14 cellular contexts compared by ENCODE assay signal in the genomic region with DNA sequence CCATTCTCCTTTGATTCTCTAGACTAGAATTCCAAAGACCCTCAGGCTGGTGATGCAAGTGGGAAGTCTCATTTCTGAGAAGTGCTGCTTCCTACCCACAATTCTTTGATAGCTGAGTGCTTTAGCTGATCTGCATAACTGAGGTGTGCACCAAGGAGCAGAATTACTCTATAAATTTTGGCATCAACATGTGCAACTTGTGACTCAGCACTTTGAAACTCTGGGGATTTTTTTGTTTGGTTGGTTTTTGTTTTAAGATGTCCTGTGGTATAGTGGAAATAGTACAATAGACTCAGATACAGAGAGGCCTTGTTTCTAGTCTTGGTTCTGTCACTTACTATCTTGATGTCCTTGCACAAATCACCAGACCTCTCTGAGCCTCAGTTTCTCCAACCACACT.
A peak's percentile ranks its signal among the peaks of the same experiment; 100 is the strongest.
DNase-seq lines count a peak whose midpoint lies in the region; ATAC-seq and TF ChIP-seq lines count a peak whose summit lies in the region.
"Had no signal": no experiment of that assay in that cellular context is flagged by ENCODE, and none has a peak within 500 bp of the region (broad histone marks: within the 10 kb centered on the region; RNA-seq: fewer than 3 reads in every experiment).

No MANE protein-coding gene starts in this region.

- no peaks in the 10 kb centered on the region for H3K27me3 Mint-ChIP-seq in T-helper 17 cell
- no peaks in the 10 kb centered on the region for H3K27me3 Mint-ChIP-seq in WTC11 (ENCODE audit: low read depth)
- H3K27me3 Mint-ChIP-seq: activated naive CD4-positive, alpha-beta T cell treated with anti-CD3 and anti-CD28 coated beads, Interleukin-2, amount 10 ng/mL, durations not matched to agents 7 days and 5 days; B cell; type B pancreatic cell had no signal

- no peaks in the 10 kb centered on the region for H3K36me3 Mint-ChIP-seq in T-helper 17 cell (ENCODE audit: low read depth)
- H3K36me3 Mint-ChIP-seq in WTC11: peaks cover 11% of the 10 kb centered on the region
- H3K36me3 Mint-ChIP-seq: activated naive CD4-positive, alpha-beta T cell treated with anti-CD3 and anti-CD28 coated beads, Interleukin-2, amount 10 ng/mL, durations not matched to agents 7 days and 5 days; type B pancreatic cell had no signal

- POLR2A ChIA-PET in WTC11 (lab: Charles Lee): no interaction called here

- H3K4me3 Mint-ChIP-seq in T-helper 17 cell (no peak overlapping the region), WTC11 (no peak overlapping the region)
- H3K4me3 Mint-ChIP-seq: activated naive CD4-positive, alpha-beta T cell treated with anti-CD3 and anti-CD28 coated beads, Interleukin-2, amount 10 ng/mL, durations not matched to agents 7 days and 5 days; B cell; type B pancreatic cell had no signal

- intact Hi-C loops in cardiac septum (cut with DNase I): no loop called here

- H3K4me3 ChIP-seq in epithelial cell of proximal tubule (ENCODE audit: low read depth, low read length): no peak overlapping the region

- H3K27ac Mint-ChIP-seq in T-helper 17 cell (no peak overlapping the region), WTC11 (no peak overlapping the region)
- H3K27ac Mint-ChIP-seq: activated naive CD4-positive, alpha-beta T cell treated with anti-CD3 and anti-CD28 coated beads, Interleukin-2, amount 10 ng/mL, durations not matched to agents 7 days and 5 days; B cell; type B pancreatic cell had no signal

- CTCF ChIA-PET in WTC11 (lab: Charles Lee): no interaction called here

- H3K9me3 Mint-ChIP-seq in WTC11: no peaks in the 10 kb centered on the region
- H3K9me3 Mint-ChIP-seq: activated naive CD4-positive, alpha-beta T cell treated with anti-CD3 and anti-CD28 coated beads, Interleukin-2, amount 10 ng/mL, durations not matched to agents 7 days and 5 days had no signal

- peak; percentile 76 for ATAC-seq in GM18858 (IDR thresholded peaks at IDR 0.05; ENCODE audit: unreplicated experiment)
- ATAC-seq in HG03558 (IDR thresholded peaks at IDR 0.05; ENCODE audit: extremely low read depth, unreplicated experiment): peak; percentile 47
- no peak for ATAC-seq in T-helper 17 cell
- ATAC-seq in WTC11: no peak

- no peaks in the 10 kb centered on the region for H3K4me1 Mint-ChIP-seq in T-helper 17 cell
- H3K4me1 Mint-ChIP-seq in WTC11: peaks cover 2% of the 10 kb centered on the region; the same call in 1 of the 2 replicates
- H3K4me1 Mint-ChIP-seq: activated naive CD4-positive, alpha-beta T cell treated with anti-CD3 and anti-CD28 coated beads, Interleukin-2, amount 10 ng/mL, durations not matched to agents 7 days and 5 days; B cell had no signal

- no peaks in the 10 kb centered on the region for H3K9me3 ChIP-seq in T-helper 17 cell (ENCODE audit: control insufficient read depth, low read length, poor library complexity, severe bottlenecking)

- H3K27ac ChIP-seq in 22Rv1: peak overlapping the region; percentile 75

- no peak for TF ChIP-seq CTCF in 22Rv1 (IDR thresholded peaks at IDR 0.05)
- no peak for TF ChIP-seq CTCF in epithelial cell of proximal tubule (conservative IDR thresholded peaks at IDR 0.05; ENCODE audit: low read depth, low read length)
- no peak for TF ChIP-seq CTCF in WTC11 (IDR thresholded peaks at IDR 0.05)

- DNase-seq in epithelial cell of proximal tubule (ENCODE audit: low read depth) (peak; percentile 23), T-helper 17 cell (no peak), cardiac septum (ENCODE audit: low spot score) (no peak), WTC11 (ENCODE audit: low spot score) (no peak)
- DNase-seq in activated T-cell treated with anti-CD3 and anti-CD28 coated beads, Interleukin-2, amount 50 U/mL, for 48 hours: no peak
- DNase-seq: activated naive CD4-positive, alpha-beta T cell treated with anti-CD3 and anti-CD28 coated beads, Interleukin-2, amount 10 ng/mL, durations not matched to agents 7 days and 5 days; erythroblast; NCI-H2107; SHP77 treated with DMSO at 0.1 percent for 48 hours had no signal

TF ChIP-seq in WTC11, 78 proteins besides CTCF, POLR2A, EP300 and RAD21 (continues in another document):
- no peak for TF ChIP-seq JAZF1 (CRISPR knock-in tag; IDR thresholded peaks at IDR 0.05)
- no peak for TF ChIP-seq ZNF416 (CRISPR knock-in tag; IDR thresholded peaks at IDR 0.05)
- no peak for TF ChIP-seq NR3C1 (CRISPR knock-in tag; conservative IDR thresholded peaks at IDR 0.05; ENCODE audit: low read depth)
- TF ChIP-seq, protein P1, sequence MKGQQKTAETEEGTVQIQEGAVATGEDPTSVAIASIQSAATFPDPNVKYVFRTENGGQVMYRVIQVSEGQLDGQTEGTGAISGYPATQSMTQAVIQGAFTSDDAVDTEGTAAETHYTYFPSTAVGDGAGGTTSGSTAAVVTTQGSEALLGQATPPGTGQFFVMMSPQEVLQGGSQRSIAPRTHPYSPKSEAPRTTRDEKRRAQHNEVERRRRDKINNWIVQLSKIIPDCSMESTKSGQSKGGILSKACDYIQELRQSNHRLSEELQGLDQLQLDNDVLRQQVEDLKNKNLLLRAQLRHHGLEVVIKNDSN (CRISPR knock-in tag; IDR thresholded peaks at IDR 0.05): no peak
- TF ChIP-seq, protein P2, sequence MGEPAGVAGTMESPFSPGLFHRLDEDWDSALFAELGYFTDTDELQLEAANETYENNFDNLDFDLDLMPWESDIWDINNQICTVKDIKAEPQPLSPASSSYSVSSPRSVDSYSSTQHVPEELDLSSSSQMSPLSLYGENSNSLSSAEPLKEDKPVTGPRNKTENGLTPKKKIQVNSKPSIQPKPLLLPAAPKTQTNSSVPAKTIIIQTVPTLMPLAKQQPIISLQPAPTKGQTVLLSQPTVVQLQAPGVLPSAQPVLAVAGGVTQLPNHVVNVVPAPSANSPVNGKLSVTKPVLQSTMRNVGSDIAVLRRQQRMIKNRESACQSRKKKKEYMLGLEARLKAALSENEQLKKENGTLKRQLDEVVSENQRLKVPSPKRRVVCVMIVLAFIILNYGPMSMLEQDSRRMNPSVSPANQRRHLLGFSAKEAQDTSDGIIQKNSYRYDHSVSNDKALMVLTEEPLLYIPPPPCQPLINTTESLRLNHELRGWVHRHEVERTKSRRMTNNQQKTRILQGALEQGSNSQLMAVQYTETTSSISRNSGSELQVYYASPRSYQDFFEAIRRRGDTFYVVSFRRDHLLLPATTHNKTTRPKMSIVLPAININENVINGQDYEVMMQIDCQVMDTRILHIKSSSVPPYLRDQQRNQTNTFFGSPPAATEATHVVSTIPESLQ (CRISPR knock-in tag; IDR thresholded peaks at IDR 0.05): no peak
- TF ChIP-seq, protein P3, sequence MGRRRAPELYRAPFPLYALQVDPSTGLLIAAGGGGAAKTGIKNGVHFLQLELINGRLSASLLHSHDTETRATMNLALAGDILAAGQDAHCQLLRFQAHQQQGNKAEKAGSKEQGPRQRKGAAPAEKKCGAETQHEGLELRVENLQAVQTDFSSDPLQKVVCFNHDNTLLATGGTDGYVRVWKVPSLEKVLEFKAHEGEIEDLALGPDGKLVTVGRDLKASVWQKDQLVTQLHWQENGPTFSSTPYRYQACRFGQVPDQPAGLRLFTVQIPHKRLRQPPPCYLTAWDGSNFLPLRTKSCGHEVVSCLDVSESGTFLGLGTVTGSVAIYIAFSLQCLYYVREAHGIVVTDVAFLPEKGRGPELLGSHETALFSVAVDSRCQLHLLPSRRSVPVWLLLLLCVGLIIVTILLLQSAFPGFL (CRISPR knock-in tag; IDR thresholded peaks at IDR 0.05; ENCODE audit: borderline replicate concordance): no peak
- TF ChIP-seq NFATC4 (CRISPR knock-in tag; IDR thresholded peaks at IDR 0.05): no peak
- no peak for TF ChIP-seq ZNF317 (CRISPR knock-in tag; IDR thresholded peaks at IDR 0.05; ENCODE audit: borderline replicate concordance, low read depth)
- TF ChIP-seq SOX15 (CRISPR knock-in tag; IDR thresholded peaks at IDR 0.05): no peak
- TF ChIP-seq, protein P4, sequence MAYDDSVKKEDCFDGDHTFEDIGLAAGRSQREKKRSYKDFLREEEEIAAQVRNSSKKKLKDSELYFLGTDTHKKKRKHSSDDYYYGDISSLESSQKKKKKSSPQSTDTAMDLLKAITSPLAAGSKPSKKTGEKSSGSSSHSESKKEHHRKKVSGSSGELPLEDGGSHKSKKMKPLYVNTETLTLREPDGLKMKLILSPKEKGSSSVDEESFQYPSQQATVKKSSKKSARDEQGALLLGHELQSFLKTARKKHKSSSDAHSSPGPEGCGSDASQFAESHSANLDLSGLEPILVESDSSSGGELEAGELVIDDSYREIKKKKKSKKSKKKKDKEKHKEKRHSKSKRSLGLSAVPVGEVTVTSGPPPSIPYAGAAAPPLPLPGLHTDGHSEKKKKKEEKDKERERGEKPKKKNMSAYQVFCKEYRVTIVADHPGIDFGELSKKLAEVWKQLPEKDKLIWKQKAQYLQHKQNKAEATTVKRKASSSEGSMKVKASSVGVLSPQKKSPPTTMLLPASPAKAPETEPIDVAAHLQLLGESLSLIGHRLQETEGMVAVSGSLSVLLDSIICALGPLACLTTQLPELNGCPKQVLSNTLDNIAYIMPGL (CRISPR knock-in tag; IDR thresholded peaks at IDR 0.05): no peak
- no peak for TF ChIP-seq TEAD1 (CRISPR knock-in tag; IDR thresholded peaks at IDR 0.05)
- TF ChIP-seq, protein P5, sequence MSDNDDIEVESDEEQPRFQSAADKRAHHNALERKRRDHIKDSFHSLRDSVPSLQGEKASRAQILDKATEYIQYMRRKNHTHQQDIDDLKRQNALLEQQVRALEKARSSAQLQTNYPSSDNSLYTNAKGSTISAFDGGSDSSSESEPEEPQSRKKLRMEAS (CRISPR knock-in tag; IDR thresholded peaks at IDR 0.05): no peak
- no peak for TF ChIP-seq FOXK1 (CRISPR knock-in tag; IDR thresholded peaks at IDR 0.05)
- no peak for TF ChIP-seq ZNF396 (CRISPR knock-in tag; IDR thresholded peaks at IDR 0.05; ENCODE audit: borderline replicate concordance)
- no peak for TF ChIP-seq NR2C2 (CRISPR knock-in tag; IDR thresholded peaks at IDR 0.05)
- TF ChIP-seq, protein P6, sequence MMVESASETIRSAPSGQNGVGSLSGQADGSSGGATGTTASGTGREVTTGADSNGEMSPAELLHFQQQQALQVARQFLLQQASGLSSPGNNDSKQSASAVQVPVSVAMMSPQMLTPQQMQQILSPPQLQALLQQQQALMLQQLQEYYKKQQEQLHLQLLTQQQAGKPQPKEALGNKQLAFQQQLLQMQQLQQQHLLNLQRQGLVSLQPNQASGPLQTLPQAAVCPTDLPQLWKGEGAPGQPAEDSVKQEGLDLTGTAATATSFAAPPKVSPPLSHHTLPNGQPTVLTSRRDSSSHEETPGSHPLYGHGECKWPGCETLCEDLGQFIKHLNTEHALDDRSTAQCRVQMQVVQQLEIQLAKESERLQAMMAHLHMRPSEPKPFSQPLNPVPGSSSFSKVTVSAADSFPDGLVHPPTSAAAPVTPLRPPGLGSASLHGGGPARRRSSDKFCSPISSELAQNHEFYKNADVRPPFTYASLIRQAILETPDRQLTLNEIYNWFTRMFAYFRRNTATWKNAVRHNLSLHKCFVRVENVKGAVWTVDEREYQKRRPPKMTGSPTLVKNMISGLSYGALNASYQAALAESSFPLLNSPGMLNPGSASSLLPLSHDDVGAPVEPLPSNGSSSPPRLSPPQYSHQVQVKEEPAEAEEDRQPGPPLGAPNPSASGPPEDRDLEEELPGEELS (CRISPR knock-in tag; IDR thresholded peaks at IDR 0.05): no peak
- TF ChIP-seq ATF1 (CRISPR knock-in tag; IDR thresholded peaks at IDR 0.05): no peak

Comparison
In these comparisons a context has a peak if more than half of its experiments do, and no peak if none do; other contexts are left out.
1. ATAC-seq: peak in GM18858 (single experiment) and HG03558 (single experiment); none in T-helper 17 cell (single experiment) and WTC11 (single experiment).